In the genomic region with DNA sequence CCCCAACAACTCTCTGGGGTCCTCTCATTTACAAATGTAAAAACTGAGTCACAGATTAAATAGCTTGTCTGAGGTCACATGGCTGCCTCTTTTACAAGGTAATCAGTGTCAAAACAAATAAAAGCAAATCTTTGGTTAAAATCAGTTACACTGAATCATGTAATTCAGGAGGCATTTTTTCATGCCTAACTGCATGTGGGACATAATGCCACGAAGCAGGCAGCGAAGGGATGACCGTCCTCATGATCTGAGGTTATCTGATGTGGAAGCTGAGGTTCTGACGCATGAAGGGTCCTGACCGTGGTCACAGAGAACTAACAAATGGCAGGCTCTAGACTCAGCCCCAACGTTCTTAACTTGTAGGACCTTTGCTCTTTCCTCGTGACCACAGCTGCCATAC, we compare ENCODE assay signal across 16 cellular contexts.
"Had no signal": no experiment of that assay in that cellular context is flagged by ENCODE, and none has a peak within 500 bp of the region (broad histone marks: within the 10 kb centered on the region; RNA-seq: fewer than 3 reads in every experiment).

No MANE protein-coding gene starts in this region.

- H3K4me3 Mint-ChIP-seq: activated naive CD8-positive, alpha-beta T cell treated with anti-CD3 and anti-CD28 coated beads, Interleukin-2, amount 50 U/mL, for 24 hours; activated T-helper 17 cell treated with anti-CD3 and anti-CD28 coated beads, Interleukin-2, amount 50 U/mL, for 72 hours; endodermal cell; immature natural killer cell; neural progenitor cell; stimulated activated memory B cell treated with anti-CD40 and anti-IgM and Interleukin-4, amounts not matched to agents 10 μg/mL and 1 μg/mL and 100 μg/mL, for 72 hours; T-helper 2 cell treated with Interferon-gamma antibody and Interleukin-4, amounts not matched to agents 5 μg/mL and 100 μg/mL, for 36 hours had no signal

- H3K4me1 ChIP-seq: ascending aorta, neural progenitor cell had no signal

- DNase-seq: activated naive CD4-positive, alpha-beta T cell treated with Interleukin-2 at 50 U/mL for 16 hours; activated naive CD8-positive, alpha-beta T cell treated with anti-CD3 and anti-CD28 coated beads, Interleukin-2, amount 50 U/mL, for 24 hours; activated T-cell treated with anti-CD3 and anti-CD28 coated beads for 4 hours; endodermal cell; foreskin fibroblast; immature natural killer cell; midbrain; ovary; stimulated activated CD4-positive, alpha-beta T cell treated with anti-CD3 and anti-CD28 coated beads, Interleukin-2, amount 100 ng/mL, for 48 hours; transverse colon had no signal

- H3K4me3 ChIP-seq: ascending aorta, lung, neural progenitor cell, ovary, transverse colon had no signal

- H3K36me3 ChIP-seq: neural progenitor cell, ovary had no signal

- H3K27ac ChIP-seq: ascending aorta, neural progenitor cell, ovary, transverse colon had no signal

- H3K9me3 Mint-ChIP-seq: activated naive CD8-positive, alpha-beta T cell treated with anti-CD3 and anti-CD28 coated beads, Interleukin-2, amount 50 U/mL, for 24 hours; activated T-helper 17 cell treated with anti-CD3 and anti-CD28 coated beads, Interleukin-2, amount 50 U/mL, for 72 hours; endodermal cell; immature natural killer cell; stimulated activated memory B cell treated with anti-CD40 and anti-IgM and Interleukin-4, amounts not matched to agents 10 μg/mL and 1 μg/mL and 100 μg/mL, for 72 hours; T-helper 2 cell treated with Interferon-gamma antibody and Interleukin-4, amounts not matched to agents 5 μg/mL and 100 μg/mL, for 36 hours had no signal

- H3K27me3 Mint-ChIP-seq: activated naive CD8-positive, alpha-beta T cell treated with anti-CD3 and anti-CD28 coated beads, Interleukin-2, amount 50 U/mL, for 24 hours had no signal

- H3K4me2 ChIP-seq: neural progenitor cell had no signal

- H3K27me3 ChIP-seq: ascending aorta, neural progenitor cell, ovary, transverse colon had no signal

- H3K4me1 Mint-ChIP-seq: activated naive CD8-positive, alpha-beta T cell treated with anti-CD3 and anti-CD28 coated beads, Interleukin-2, amount 50 U/mL, for 24 hours; activated T-helper 17 cell treated with anti-CD3 and anti-CD28 coated beads, Interleukin-2, amount 50 U/mL, for 72 hours; immature natural killer cell; stimulated activated memory B cell treated with anti-CD40 and anti-IgM and Interleukin-4, amounts not matched to agents 10 μg/mL and 1 μg/mL and 100 μg/mL, for 72 hours had no signal

- H3K27ac Mint-ChIP-seq: activated naive CD8-positive, alpha-beta T cell treated with anti-CD3 and anti-CD28 coated beads, Interleukin-2, amount 50 U/mL, for 24 hours; activated T-helper 17 cell treated with anti-CD3 and anti-CD28 coated beads, Interleukin-2, amount 50 U/mL, for 72 hours; endodermal cell; immature natural killer cell; neural progenitor cell; stimulated activated memory B cell treated with anti-CD40 and anti-IgM and Interleukin-4, amounts not matched to agents 10 μg/mL and 1 μg/mL and 100 μg/mL, for 72 hours; T-helper 2 cell treated with Interferon-gamma antibody and Interleukin-4, amounts not matched to agents 5 μg/mL and 100 μg/mL, for 36 hours had no signal

- H3K9me3 ChIP-seq: ascending aorta, ovary, transverse colon had no signal

- ATAC-seq: activated naive CD8-positive, alpha-beta T cell treated with anti-CD3 and anti-CD28 coated beads, Interleukin-2, amount 50 U/mL, for 24 hours; activated T-helper 17 cell treated with anti-CD3 and anti-CD28 coated beads, Interleukin-2, amount 50 U/mL, for 72 hours; stimulated activated memory B cell treated with anti-CD40 and anti-IgM and Interleukin-4, amounts not matched to agents 10 μg/mL and 1 μg/mL and 100 μg/mL, for 72 hours had no signal

- H2AFZ ChIP-seq: neural progenitor cell had no signal

- H3K36me3 Mint-ChIP-seq: immature natural killer cell; stimulated activated memory B cell treated with anti-CD40 and anti-IgM and Interleukin-4, amounts not matched to agents 10 μg/mL and 1 μg/mL and 100 μg/mL, for 72 hours had no signal
